In the genomic region with DNA sequence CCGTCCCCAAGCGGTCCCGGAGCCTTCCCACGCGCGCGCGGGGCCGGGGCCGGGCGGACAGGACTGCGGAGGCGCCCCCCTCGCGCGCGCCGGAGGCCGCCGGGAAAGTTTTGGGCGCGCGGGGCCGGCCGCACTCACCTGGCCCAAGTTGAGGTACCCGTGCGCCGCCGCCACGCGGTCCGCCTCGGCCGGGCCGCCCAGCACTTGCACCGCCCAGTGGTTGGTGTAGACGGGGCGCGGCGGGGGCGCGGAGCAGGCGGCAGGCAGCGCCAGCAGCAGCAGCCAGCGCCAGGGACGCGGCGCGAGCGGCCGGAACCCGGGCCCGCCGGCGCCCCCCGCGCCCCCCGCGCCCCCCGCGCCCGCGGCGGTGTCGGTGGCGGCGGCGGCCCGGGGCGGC, we compare ENCODE assay signal across 9 cellular contexts. TPM values are rescaled to one million over a fixed set of nuclear protein-coding genes. Genes with fewer than 3 reads are reported as not detected.
A peak's percentile ranks its signal among the peaks of the same experiment; 100 is the strongest.
DNase-seq lines count a peak whose midpoint lies in the region; ATAC-seq and TF ChIP-seq lines count a peak whose summit lies in the region.
"Had no signal": no experiment of that assay in that cellular context is flagged by ENCODE, and none has a peak within 500 bp of the region (broad histone marks: within the 10 kb centered on the region; RNA-seq: fewer than 3 reads in every experiment).

No MANE protein-coding gene starts in this region.

- peak; percentile 76 for DNase-seq in DMS 273 (lab: John Stamatoyannopoulos, UW; ENCODE audit: unreplicated experiment)
- no peak for DNase-seq in DMS 273 treated with DMSO at 0.1 percent for 48 hours (lab: John Stamatoyannopoulos, UW)
- peak; percentile 48 for DNase-seq in NCI-H1105 (lab: John Stamatoyannopoulos, UW)
- peak; percentile 44 for DNase-seq in endothelial cell (ENCODE audit: low spot score)
- DNase-seq in posterior vena cava (ENCODE audit: low spot score) = peak; percentile 83
- DNase-seq in NCI-H510A treated with DMSO at 0.1 percent for 48 hours (lab: John Stamatoyannopoulos, UW) = no peak
- no peak for DNase-seq in SJCRH30

- no peaks in the 10 kb centered on the region; the same call in 1 of the 2 replicates for H3K27me3 ChIP-seq in SJCRH30

- no peak for ATAC-seq in GM21367 (IDR thresholded peaks at IDR 0.05; ENCODE audit: unreplicated experiment)

- H3K9me3 ChIP-seq in SJCRH30 (replicated peaks) = no peaks in the 10 kb centered on the region

- no peak overlapping the region for H3K27ac Mint-ChIP-seq in endothelial cell (ENCODE audit: unreplicated experiment)
- H3K27ac Mint-ChIP-seq: activated naive CD4-positive, alpha-beta T cell treated with anti-CD3 and anti-CD28 coated beads, Interleukin-2, amount 50 U/mL, for 24 hours had no signal

- no peak overlapping the region for H3K27ac ChIP-seq in SJCRH30

- H3K4me1 Mint-ChIP-seq in endothelial cell (ENCODE audit: unreplicated experiment) = no peaks in the 10 kb centered on the region

- H3K36me3 Mint-ChIP-seq in endothelial cell (ENCODE audit: low read depth, unreplicated experiment) = no peaks in the 10 kb centered on the region
- H3K36me3 Mint-ChIP-seq: activated naive CD4-positive, alpha-beta T cell treated with anti-CD3 and anti-CD28 coated beads, Interleukin-2, amount 50 U/mL, for 24 hours had no signal

- H3K27me3 Mint-ChIP-seq in endothelial cell (ENCODE audit: unreplicated experiment) = peaks cover 24% of the 10 kb centered on the region

- intact Hi-C loops in posterior vena cava (cut with DNase I) = no loop called here

- TF ChIP-seq CTCF in endothelial cell (IDR thresholded peaks at IDR 0.05; ENCODE audit: unreplicated experiment) = no peak

- H3K9me3 Mint-ChIP-seq in endothelial cell (ENCODE audit: unreplicated experiment) = no peaks in the 10 kb centered on the region
- H3K9me3 Mint-ChIP-seq: activated naive CD4-positive, alpha-beta T cell treated with anti-CD3 and anti-CD28 coated beads, Interleukin-2, amount 50 U/mL, for 24 hours had no signal

- no peak overlapping the region for H3K4me3 ChIP-seq in SJCRH30

- H3K36me3 ChIP-seq in SJCRH30 = no peaks in the 10 kb centered on the region

- H3K4me1 ChIP-seq in SJCRH30 = no peaks in the 10 kb centered on the region

- no peak overlapping the region for H3K4me3 Mint-ChIP-seq in endothelial cell (ENCODE audit: unreplicated experiment)
- H3K4me3 Mint-ChIP-seq: activated naive CD4-positive, alpha-beta T cell treated with anti-CD3 and anti-CD28 coated beads, Interleukin-2, amount 50 U/mL, for 24 hours had no signal

RNA-seq across cellular contexts. Expression of gene PCSK6, which starts 0.3 kb away (rescaled TPM):
- total RNA-seq in endothelial cell (ENCODE audit: unreplicated experiment) (0.13 TPM), posterior vena cava (1 to 10 TPM; 9.2 to 9.8 TPM)
- 0.13 and 0.36 TPM in 2 replicates for total RNA-seq in SJCRH30 (2014; rRNA removed; shearing (Covaris generic))

Comparison
In these comparisons a context has a peak if more than half of its experiments do, and no peak if none do; other contexts are left out.
1. DNase-seq: peak in DMS 273 (single experiment), NCI-H1105 (single experiment), endothelial cell (single experiment) and posterior vena cava (single experiment); none in DMS 273 treated with DMSO at 0.1 percent for 48 hours (single experiment), NCI-H510A treated with DMSO at 0.1 percent for 48 hours (single experiment) and SJCRH30 (0 of 2).